ENCODE assay signal across 8 cellular contexts in the genomic region with DNA sequence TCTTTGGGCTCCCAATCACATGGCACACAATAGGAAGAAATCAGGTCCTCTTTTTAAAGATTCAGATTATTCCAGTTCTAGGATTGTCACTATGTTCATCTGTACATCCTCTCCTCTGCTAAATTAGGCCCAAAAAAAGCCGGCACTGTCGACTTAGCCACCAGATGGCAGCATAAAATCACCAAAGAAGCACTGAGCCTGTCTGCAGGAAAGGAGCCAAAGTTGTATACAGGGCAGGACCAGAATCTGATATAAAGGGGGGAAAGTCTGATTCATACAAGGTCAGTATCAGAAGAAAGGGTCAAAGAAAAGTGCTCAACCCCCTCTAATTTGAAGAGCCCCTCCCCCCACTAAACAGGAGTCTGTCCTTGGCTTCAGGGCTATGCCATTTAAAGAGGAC.
DNase-seq lines count a peak whose midpoint lies in the region; ATAC-seq lines count a peak whose summit lies in the region.

No MANE protein-coding gene starts in this region.

- no peak for ATAC-seq in GM18520 (IDR thresholded peaks at IDR 0.05; ENCODE audit: unreplicated experiment)

- DNase-seq in SIG-M5 treated with dmso at 0.1 percent for 504 hours (lab: John Stamatoyannopoulos, UW; ENCODE audit: unreplicated experiment), result peak; percentile 43
- DNase-seq in SIG-M5 (lab: John Stamatoyannopoulos, UW), result no peak
- peak; percentile 5 for DNase-seq in NCI-H1048 (lab: John Stamatoyannopoulos, UW)
- peak in 4 of 5 experiments; percentile 27 to 51 (median 42) for DNase-seq in T-helper 2 cell
- DNase-seq in amygdala (lab: John Stamatoyannopoulos, UW), result peak in 52 of 56 donors; percentile 0 to 83 (median 32)
- peak; percentile 60 to 82 for DNase-seq in hippocampal formation (lab: John Stamatoyannopoulos, UW)
- DNase-seq in smooth muscle cell of the brain vasculature (ENCODE audit: low read depth, low spot score), result peak; percentile 58
